ENCODE assay signal across 1 cellular context in the genomic region with DNA sequence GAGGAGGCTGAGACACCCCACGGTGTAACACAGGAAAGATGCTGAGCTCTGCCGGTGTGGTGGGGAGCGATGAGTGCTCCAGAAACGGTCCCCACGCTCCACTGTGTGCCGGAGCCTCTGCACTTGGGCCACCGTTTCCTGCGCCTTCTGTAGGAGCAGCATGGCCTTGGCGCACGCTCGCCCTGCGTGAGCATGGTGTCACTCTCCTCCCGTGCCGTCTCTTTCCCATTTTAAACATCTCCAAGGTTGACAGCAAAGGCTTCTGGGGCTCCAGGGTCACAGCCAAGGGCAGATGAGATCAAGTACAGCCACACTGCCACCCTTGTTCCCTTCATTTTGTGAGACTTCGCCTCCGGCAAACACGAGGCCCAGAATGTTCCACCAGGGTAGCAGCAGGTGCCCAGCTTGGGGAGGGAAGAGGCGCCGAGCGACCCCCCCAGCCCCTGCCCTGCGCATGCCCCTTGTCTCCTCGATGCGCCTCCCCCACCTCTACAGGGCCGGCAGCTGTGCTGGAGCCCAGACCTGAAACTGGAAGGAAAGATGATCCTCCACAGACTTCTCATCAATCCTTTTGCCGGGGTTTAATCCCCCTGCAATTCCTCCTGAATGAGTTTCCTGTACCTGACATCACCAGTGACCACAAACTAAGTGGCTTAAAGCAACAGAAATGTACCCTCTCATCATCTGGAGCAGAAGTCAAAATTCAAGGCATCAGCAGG.
TF ChIP-seq lines count a peak whose summit lies in the region.

No MANE protein-coding gene starts in this region.

TF ChIP-seq in K562, 482 proteins besides CTCF, POLR2A, EP300 and RAD21:
- no peak for TF ChIP-seq CREB1 (IDR thresholded peaks at IDR 0.05)
- TF ChIP-seq CREB1 (CRISPR knock-in tag; IDR thresholded peaks at IDR 0.05), result 0 out of 2 replicates have a peak, but pooled peaks have one; percentile 1
- TF ChIP-seq, protein P1, sequence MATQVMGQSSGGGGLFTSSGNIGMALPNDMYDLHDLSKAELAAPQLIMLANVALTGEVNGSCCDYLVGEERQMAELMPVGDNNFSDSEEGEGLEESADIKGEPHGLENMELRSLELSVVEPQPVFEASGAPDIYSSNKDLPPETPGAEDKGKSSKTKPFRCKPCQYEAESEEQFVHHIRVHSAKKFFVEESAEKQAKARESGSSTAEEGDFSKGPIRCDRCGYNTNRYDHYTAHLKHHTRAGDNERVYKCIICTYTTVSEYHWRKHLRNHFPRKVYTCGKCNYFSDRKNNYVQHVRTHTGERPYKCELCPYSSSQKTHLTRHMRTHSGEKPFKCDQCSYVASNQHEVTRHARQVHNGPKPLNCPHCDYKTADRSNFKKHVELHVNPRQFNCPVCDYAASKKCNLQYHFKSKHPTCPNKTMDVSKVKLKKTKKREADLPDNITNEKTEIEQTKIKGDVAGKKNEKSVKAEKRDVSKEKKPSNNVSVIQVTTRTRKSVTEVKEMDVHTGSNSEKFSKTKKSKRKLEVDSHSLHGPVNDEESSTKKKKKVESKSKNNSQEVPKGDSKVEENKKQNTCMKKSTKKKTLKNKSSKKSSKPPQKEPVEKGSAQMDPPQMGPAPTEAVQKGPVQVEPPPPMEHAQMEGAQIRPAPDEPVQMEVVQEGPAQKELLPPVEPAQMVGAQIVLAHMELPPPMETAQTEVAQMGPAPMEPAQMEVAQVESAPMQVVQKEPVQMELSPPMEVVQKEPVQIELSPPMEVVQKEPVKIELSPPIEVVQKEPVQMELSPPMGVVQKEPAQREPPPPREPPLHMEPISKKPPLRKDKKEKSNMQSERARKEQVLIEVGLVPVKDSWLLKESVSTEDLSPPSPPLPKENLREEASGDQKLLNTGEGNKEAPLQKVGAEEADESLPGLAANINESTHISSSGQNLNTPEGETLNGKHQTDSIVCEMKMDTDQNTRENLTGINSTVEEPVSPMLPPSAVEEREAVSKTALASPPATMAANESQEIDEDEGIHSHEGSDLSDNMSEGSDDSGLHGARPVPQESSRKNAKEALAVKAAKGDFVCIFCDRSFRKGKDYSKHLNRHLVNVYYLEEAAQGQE (CRISPR knock-in tag; IDR thresholded peaks at IDR 0.05; ENCODE audit: low read depth), result no peak
- peak; percentile 31 to 49; a peak in 3 of 4 replicates for TF ChIP-seq NRF1 (conservative IDR thresholded peaks at IDR 0.05 in 1 of 2, IDR thresholded peaks at IDR 0.05 in 1 of 2)
